ENCODE assay signal across 1 cellular context in genomic region chr20:54345301-54345724, GRCh38.
TF ChIP-seq lines count a peak whose summit lies in the region.

No MANE protein-coding gene starts in this region.

TF ChIP-seq in A549, 52 proteins besides CTCF, POLR2A, EP300 and RAD21 (continued from another document):
- peak; percentile 61 for TF ChIP-seq NFE2L2 (conservative IDR thresholded peaks at IDR 0.05; ENCODE audit: low read length)
- no peak for TF ChIP-seq RNF2 (IDR thresholded peaks at IDR 0.05; ENCODE audit: borderline replicate concordance, low read depth)
- TF ChIP-seq MAX (IDR thresholded peaks at IDR 0.05), result no peak
- no peak for TF ChIP-seq SREBF2 (IDR thresholded peaks at IDR 0.05)
- TF ChIP-seq CBX8 (IDR thresholded peaks at IDR 0.05), result no peak
- TF ChIP-seq CHD2 (IDR thresholded peaks at IDR 0.05; ENCODE audit: low read length, partially characterized antibody), result no peak
- TF ChIP-seq ZNF302 (CRISPR knock-in tag; IDR thresholded peaks at IDR 0.05), result no peak
- no peak for TF ChIP-seq RFX5 (IDR thresholded peaks at IDR 0.05)
